Comparison of ENCODE assay signal across 1 cellular context in the genomic region with DNA sequence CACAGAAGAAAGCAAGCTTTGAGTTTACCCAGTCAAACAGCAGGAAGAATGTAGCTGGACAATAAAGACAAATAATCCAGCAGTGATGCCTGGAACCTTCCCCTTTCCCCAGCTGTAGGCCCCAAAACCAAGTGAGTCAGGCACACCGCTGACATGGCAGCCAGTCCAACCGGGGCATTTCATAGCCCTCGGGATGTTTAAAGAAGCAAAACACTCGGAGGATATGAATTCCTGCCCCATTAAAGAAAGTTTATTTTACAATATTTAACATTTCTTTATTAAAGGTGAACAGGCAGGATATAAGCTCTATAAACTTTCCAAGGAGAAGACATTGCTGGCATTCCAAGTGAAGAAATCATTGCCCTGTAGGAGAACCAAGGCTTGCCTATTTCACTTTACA.
TF ChIP-seq lines count a peak whose summit lies in the region.

No MANE protein-coding gene starts in this region.

TF ChIP-seq in SK-N-SH treated with all-trans-retinoic acid at 6 μM for 48 hours, 23 proteins besides CTCF, POLR2A, EP300 and RAD21 (continued from another document):
- no peak for TF ChIP-seq ZNF565 (CRISPR knock-in tag; conservative IDR thresholded peaks at IDR 0.05; ENCODE audit: low read depth)
- TF ChIP-seq, protein P1, sequence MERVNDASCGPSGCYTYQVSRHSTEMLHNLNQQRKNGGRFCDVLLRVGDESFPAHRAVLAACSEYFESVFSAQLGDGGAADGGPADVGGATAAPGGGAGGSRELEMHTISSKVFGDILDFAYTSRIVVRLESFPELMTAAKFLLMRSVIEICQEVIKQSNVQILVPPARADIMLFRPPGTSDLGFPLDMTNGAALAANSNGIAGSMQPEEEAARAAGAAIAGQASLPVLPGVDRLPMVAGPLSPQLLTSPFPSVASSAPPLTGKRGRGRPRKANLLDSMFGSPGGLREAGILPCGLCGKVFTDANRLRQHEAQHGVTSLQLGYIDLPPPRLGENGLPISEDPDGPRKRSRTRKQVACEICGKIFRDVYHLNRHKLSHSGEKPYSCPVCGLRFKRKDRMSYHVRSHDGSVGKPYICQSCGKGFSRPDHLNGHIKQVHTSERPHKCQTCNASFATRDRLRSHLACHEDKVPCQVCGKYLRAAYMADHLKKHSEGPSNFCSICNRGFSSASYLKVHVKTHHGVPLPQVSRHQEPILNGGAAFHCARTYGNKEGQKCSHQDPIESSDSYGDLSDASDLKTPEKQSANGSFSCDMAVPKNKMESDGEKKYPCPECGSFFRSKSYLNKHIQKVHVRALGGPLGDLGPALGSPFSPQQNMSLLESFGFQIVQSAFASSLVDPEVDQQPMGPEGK (CRISPR knock-in tag; IDR thresholded peaks at IDR 0.05; ENCODE audit: borderline replicate concordance), result no peak
